In genomic region chr12:75844985-75845384, GRCh38 we compare ENCODE assay signal across 18 cellular contexts.
DNase-seq lines count a peak whose midpoint lies in the region; ATAC-seq and TF ChIP-seq lines count a peak whose summit lies in the region.
"Had no signal": no experiment of that assay in that cellular context is flagged by ENCODE, and none has a peak within 500 bp of the region (broad histone marks: within the 10 kb centered on the region; RNA-seq: fewer than 3 reads in every experiment).

No MANE protein-coding gene starts in this region.

- H3K36me3 ChIP-seq in fibroblast of lung (ENCODE audit: control insufficient read depth, insufficient read depth, low read length) (no peaks in the 10 kb centered on the region), left ventricle myocardium inferior (no peaks in the 10 kb centered on the region), lower lobe of right lung (no peaks in the 10 kb centered on the region)

- H3K9me3 ChIP-seq in fibroblast of lung (ENCODE audit: control insufficient read depth, insufficient read depth, low read depth, low read length) (no peaks in the 10 kb centered on the region), left ventricle myocardium inferior (replicated peaks) (peaks cover 13% of the 10 kb centered on the region), lower lobe of right lung (no peaks in the 10 kb centered on the region)

- no peak overlapping the region for H3K9ac ChIP-seq in fibroblast of lung (ENCODE audit: insufficient read depth, low read length)

- H3K27ac ChIP-seq in fibroblast of lung (ENCODE audit: insufficient read depth, low read length), result no peak overlapping the region
- H3K27ac ChIP-seq in left ventricle myocardium inferior (replicated peaks), result peak overlapping the region; percentile 27
- H3K27ac ChIP-seq in lower lobe of right lung, result no peak overlapping the region

- H3K4me2 ChIP-seq in fibroblast of lung (ENCODE audit: extremely low read depth, insufficient read depth, low read length), result no peak overlapping the region

- TF ChIP-seq CTCF in fibroblast of lung (conservative IDR thresholded peaks at IDR 0.05 in 1 of 2, IDR thresholded peaks at IDR 0.05 in 1 of 2; ENCODE audit: low read depth in 1 of 2, low read length in 2 of 2) (no peak), left ventricle myocardium inferior (IDR thresholded peaks at IDR 0.05; ENCODE audit: borderline replicate concordance) (no peak), lower lobe of right lung (IDR thresholded peaks at IDR 0.05) (no peak)

- H3K27me3 ChIP-seq in fibroblast of lung (ENCODE audit: control insufficient read depth, insufficient read depth, low read length), result no peaks in the 10 kb centered on the region
- no peaks in the 10 kb centered on the region for H3K27me3 ChIP-seq in left ventricle myocardium inferior (ENCODE audit: low read depth)
- no peaks in the 10 kb centered on the region for H3K27me3 ChIP-seq in lower lobe of right lung (ENCODE audit: low read depth)

- intact Hi-C loops in Right ventricle myocardium inferior (cut with DNase I), result loop anchor here (5.0 kb wide), 1 partner anchor 62 kb away; no protein-coding TSS in a partner anchor
- intact Hi-C loops in cardiac septum (cut with DNase I), result loop anchor here (5.0 kb wide), 1 partner anchor 92 kb away; no protein-coding TSS in a partner anchor
- intact Hi-C loops in left ventricle myocardium inferior (cut with micrococcal nuclease), result no loop called here
- intact Hi-C loops in lower lobe of right lung (cut with DNase I), result no loop called here

- DNase-seq in Right ventricle myocardium inferior (ENCODE audit: missing footprints), result no peak
- no peak for DNase-seq in cardiac septum (ENCODE audit: low spot score)
- no peak for DNase-seq in fibroblast of lung (ENCODE audit: low read depth in 2 of 2)
- DNase-seq in left ventricle myocardium inferior, result no peak
- DNase-seq in lower lobe of right lung, result no peak
- no peak for DNase-seq in NCI-H2107 (lab: John Stamatoyannopoulos, UW)
- DNase-seq in NCI-H146 treated with DMSO at 0.1 percent for 48 hours (lab: John Stamatoyannopoulos, UW; ENCODE audit: unreplicated experiment), result no peak
- no peak for DNase-seq in hypothalamus (lab: John Stamatoyannopoulos, UW)
- DNase-seq: 8988T, Calu3, DMS79 treated with DMSO at 0.1 percent for 48 hours, Karpas-422, NCI-H1092 treated with DMSO at 0.1 percent for 48 hours, NCI-H1436, NCI-H187 treated with DMSO at 0.1 percent for 48 hours, NCI-H524 treated with DMSO at 0.1 percent for 48 hours, NCI-H774 had no signal

- H2AFZ ChIP-seq in fibroblast of lung (ENCODE audit: low read length), result peak overlapping the region; percentile 29

- H3K4me1 ChIP-seq in fibroblast of lung (ENCODE audit: control insufficient read depth, extremely low read depth, insufficient read depth, low read length), result peaks cover 15% of the 10 kb centered on the region
- H3K4me1 ChIP-seq in left ventricle myocardium inferior, result peaks cover 31% of the 10 kb centered on the region
- H3K4me1 ChIP-seq in lower lobe of right lung, result peaks cover 8% of the 10 kb centered on the region

- ATAC-seq in Right ventricle myocardium inferior, result peak; percentile 56
- ATAC-seq in lower lobe of right lung, result no peak
- ATAC-seq: HCT116 had no signal

- no peaks in the 10 kb centered on the region for H4K20me1 ChIP-seq in fibroblast of lung (ENCODE audit: control insufficient read depth, extremely low read depth, insufficient read depth, low read length)

- no peaks in the 10 kb centered on the region for H3K79me2 ChIP-seq in fibroblast of lung (ENCODE audit: control insufficient read depth, insufficient read depth, low read length)

- H3K4me3 ChIP-seq in fibroblast of lung (replicated peaks in 1 of 4; ENCODE audit: control extremely low read depth in 1 of 4, insufficient read depth in 1 of 4, low read depth in 3 of 4, low read length in 4 of 4) (no peak overlapping the region), left ventricle myocardium inferior (no peak overlapping the region), lower lobe of right lung (no peak overlapping the region)

Comparison
In these comparisons a context has a peak if more than half of its experiments do, and no peak if none do; other contexts are left out.
1. intact Hi-C loops: an anchor here in Right ventricle myocardium inferior (5.0 kb wide) and cardiac septum (5.0 kb wide); none called in left ventricle myocardium inferior and lower lobe of right lung.